1 cellular context compared by ENCODE assay signal in the genomic region with DNA sequence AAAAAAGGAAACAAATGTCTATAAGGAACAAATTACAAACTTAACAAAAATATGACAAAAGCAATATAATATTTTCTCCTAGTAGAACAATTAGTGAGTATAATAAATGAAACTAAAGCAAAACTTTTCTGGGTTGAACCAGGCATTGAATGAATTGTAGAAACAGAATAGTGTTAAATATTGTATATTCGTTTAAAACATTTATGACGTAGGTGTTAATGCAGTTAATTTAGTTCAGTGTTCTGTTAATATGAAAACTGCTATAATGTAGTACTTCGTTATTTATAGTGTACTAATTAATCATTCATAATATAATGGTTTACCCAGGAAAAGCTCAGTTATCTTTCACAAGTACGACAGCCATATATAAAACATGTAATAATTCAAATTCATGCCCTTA.
TF ChIP-seq lines count a peak whose summit lies in the region.

No MANE protein-coding gene starts in this region.

TF ChIP-seq in HepG2, 621 proteins besides CTCF, POLR2A, EP300 and RAD21 (continued from another document):
- TF ChIP-seq, protein P1, sequence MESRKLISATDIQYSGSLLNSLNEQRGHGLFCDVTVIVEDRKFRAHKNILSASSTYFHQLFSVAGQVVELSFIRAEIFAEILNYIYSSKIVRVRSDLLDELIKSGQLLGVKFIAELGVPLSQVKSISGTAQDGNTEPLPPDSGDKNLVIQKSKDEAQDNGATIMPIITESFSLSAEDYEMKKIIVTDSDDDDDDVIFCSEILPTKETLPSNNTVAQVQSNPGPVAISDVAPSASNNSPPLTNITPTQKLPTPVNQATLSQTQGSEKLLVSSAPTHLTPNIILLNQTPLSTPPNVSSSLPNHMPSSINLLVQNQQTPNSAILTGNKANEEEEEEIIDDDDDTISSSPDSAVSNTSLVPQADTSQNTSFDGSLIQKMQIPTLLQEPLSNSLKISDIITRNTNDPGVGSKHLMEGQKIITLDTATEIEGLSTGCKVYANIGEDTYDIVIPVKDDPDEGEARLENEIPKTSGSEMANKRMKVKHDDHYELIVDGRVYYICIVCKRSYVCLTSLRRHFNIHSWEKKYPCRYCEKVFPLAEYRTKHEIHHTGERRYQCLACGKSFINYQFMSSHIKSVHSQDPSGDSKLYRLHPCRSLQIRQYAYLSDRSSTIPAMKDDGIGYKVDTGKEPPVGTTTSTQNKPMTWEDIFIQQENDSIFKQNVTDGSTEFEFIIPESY (CRISPR knock-in tag; IDR thresholded peaks at IDR 0.05), result no peak
